In genomic region chr16:69110406-69110805, GRCh38 we compare ENCODE assay signal across 1 cellular context.
TF ChIP-seq lines count a peak whose summit lies in the region.

No MANE protein-coding gene starts in this region.

TF ChIP-seq in GM23338, 12 proteins besides CTCF, POLR2A, EP300 and RAD21:
- no peak for TF ChIP-seq POLR2AphosphoS5 (IDR thresholded peaks at IDR 0.05; ENCODE audit: low read depth)
- no peak for TF ChIP-seq EZH2 (IDR thresholded peaks at IDR 0.05; ENCODE audit: low read depth, unreplicated experiment)
- TF ChIP-seq REST (IDR thresholded peaks at IDR 0.05; ENCODE audit: unreplicated experiment): no peak
- TF ChIP-seq ETS1 (IDR thresholded peaks at IDR 0.05): no peak
- TF ChIP-seq JUNB (IDR thresholded peaks at IDR 0.05; ENCODE audit: unreplicated experiment): no peak
- TF ChIP-seq ZNF331 (CRISPR knock-in tag; IDR thresholded peaks at IDR 0.05; ENCODE audit: low read depth): no peak
- TF ChIP-seq ZNF114 (CRISPR knock-in tag; IDR thresholded peaks at IDR 0.05): no peak
- TF ChIP-seq NANOG (IDR thresholded peaks at IDR 0.05; ENCODE audit: borderline replicate concordance): no peak
TF ChIP-seq in GM23338: peak in this region for 0.
